In genomic region chr6:152099816-152100618, GRCh38 we compare ENCODE assay signal across 11 cellular contexts.
DNase-seq lines count a peak whose midpoint lies in the region; ATAC-seq and TF ChIP-seq lines count a peak whose summit lies in the region.
"Had no signal": no experiment of that assay in that cellular context is flagged by ENCODE, and none has a peak within 500 bp of the region (broad histone marks: within the 10 kb centered on the region; RNA-seq: fewer than 3 reads in every experiment).

No MANE protein-coding gene starts in this region.

- H3K79me2 ChIP-seq in GM23248 (ENCODE audit: insufficient read depth): no peaks in the 10 kb centered on the region

- intact Hi-C loops in gastrocnemius medialis (cut with DNase I; ENCODE audit: low total_unique reads): no loop called here

- H3K36me3 ChIP-seq in GM23248 (ENCODE audit: low read depth) (no peaks in the 10 kb centered on the region), gastrocnemius medialis (no peaks in the 10 kb centered on the region)

- peak overlapping the region; percentile 63 for H2AFZ ChIP-seq in GM23248

- no peak overlapping the region for H3K9ac ChIP-seq in GM23248

- peak overlapping the region; percentile 59 for H3K27ac ChIP-seq in GM23248
- H3K27ac ChIP-seq in gastrocnemius medialis: peak overlapping the region; percentile 70 to 83 (median 76)
- H3K27ac ChIP-seq: HL-60 had no signal

- H3K4me3 ChIP-seq in GM23248 (peak overlapping the region; percentile 23), gastrocnemius medialis (peak overlapping the region in 1 of 4 donors; percentile 10)

- H4K20me1 ChIP-seq in GM23248 (ENCODE audit: insufficient read depth): no peaks in the 10 kb centered on the region

- H3K9me2 ChIP-seq in GM23248 (ENCODE audit: insufficient read depth): no peaks in the 10 kb centered on the region

- H3K9me3 ChIP-seq in GM23248 (ENCODE audit: low read depth) (no peaks in the 10 kb centered on the region), gastrocnemius medialis (no peaks in the 10 kb centered on the region)

- no peak for TF ChIP-seq POLR2A in gastrocnemius medialis (IDR thresholded peaks at IDR 0.05)

- ATAC-seq in gastrocnemius medialis: peak; percentile 50 to 68
- no peak for ATAC-seq in GM19023 (IDR thresholded peaks at IDR 0.05; ENCODE audit: unreplicated experiment)
- no peak for ATAC-seq in HG03439 (IDR thresholded peaks at IDR 0.05; ENCODE audit: unreplicated experiment)
- ATAC-seq in GM19035 (IDR thresholded peaks at IDR 0.05; ENCODE audit: unreplicated experiment): no peak
- ATAC-seq: effector memory CD8-positive, alpha-beta T cell had no signal

- peak overlapping the region; percentile 62 for H3K4me2 ChIP-seq in GM23248 (ENCODE audit: unreplicated experiment)

- H3K4me1 ChIP-seq in GM23248 (ENCODE audit: insufficient read depth) (peaks cover 39% of the 10 kb centered on the region), gastrocnemius medialis (peaks cover 29 to 45% of the 10 kb centered on the region in 2 donors)

- in situ Hi-C loops in GM23248 (cut with MboI): no loop called here
- in situ Hi-C loops in gastrocnemius medialis (cut with MboI; ENCODE audit: low sequenced_read_pairs in 4 of 4): no loop called here

- peaks cover 45% of the 10 kb centered on the region for H3F3A ChIP-seq in GM23248 (ENCODE audit: insufficient read depth)

- DNase-seq in GM23248 (peak; percentile 64), NOMO-1 treated with dmso at 0.1 percent for 144 hours (lab: John Stamatoyannopoulos, UW; ENCODE audit: unreplicated experiment) (peak; percentile 34), fibroblast of peridontal ligament (ENCODE audit: extremely low read depth) (peak; percentile 42), gastrocnemius medialis (peak; percentile 48 to 74), cerebellar nuclear complex (lab: John Stamatoyannopoulos, UW) (no peak)
- DNase-seq: effector memory CD8-positive, alpha-beta T cell; naive B cell had no signal

- WGBS in GM23248 (ENCODE audit: low coverage in 1 of 2, low lambda C conversion rate in 2 of 2, missing lambda C conversion rate in 2 of 2), 2 experiments: 28 to 29% methylated on average over 10 of the region's 10 CpGs

- H3K27me3 ChIP-seq in GM23248 (replicated peaks; ENCODE audit: insufficient read depth): no peaks in the 10 kb centered on the region
- no peaks in the 10 kb centered on the region for H3K27me3 ChIP-seq in gastrocnemius medialis

- TF ChIP-seq CTCF in gastrocnemius medialis (IDR thresholded peaks at IDR 0.05 in 4 of 5, conservative IDR thresholded peaks at IDR 0.05 in 1 of 5): no peak

Comparison
In these comparisons a context has a peak if more than half of its experiments do, and no peak if none do; other contexts are left out.
1. DNase-seq: peak in GM23248 (single experiment), NOMO-1 treated with dmso at 0.1 percent for 144 hours (single experiment), fibroblast of peridontal ligament (single experiment) and gastrocnemius medialis (2 of 2); none in cerebellar nuclear complex (0 of 2).
2. ATAC-seq: peak in gastrocnemius medialis (2 of 2); none in GM19023 (single experiment), HG03439 (single experiment) and GM19035 (single experiment).